Comparison of ENCODE assay signal across 1 cellular context in genomic region chr4:2363056-2363719, GRCh38.
TF ChIP-seq lines count a peak whose summit lies in the region.

No MANE protein-coding gene starts in this region.

TF ChIP-seq in SK-N-SH treated with all-trans-retinoic acid at 6 μM for 48 hours, 23 proteins besides CTCF, POLR2A, EP300 and RAD21 (continued from another document):
- TF ChIP-seq TSHZ2 (CRISPR knock-in tag; IDR thresholded peaks at IDR 0.05) (no peak), ZNF8 (CRISPR knock-in tag; IDR thresholded peaks at IDR 0.05) (no peak)
